8 cellular contexts compared by ENCODE assay signal in genomic region chr9:93095205-93096130, GRCh38. TPM values are rescaled to one million over a fixed set of nuclear protein-coding genes. Genes with fewer than 3 reads are reported as not detected.
A peak's percentile ranks its signal among the peaks of the same experiment; 100 is the strongest.
DNase-seq lines count a peak whose midpoint lies in the region; ATAC-seq and TF ChIP-seq lines count a peak whose summit lies in the region.

No MANE protein-coding gene starts in this region.

- H3K4me3 Mint-ChIP-seq in T-helper 1 cell treated with Interleukin-12 subunit alpha and Interleukin-12 subunit beta and Interleukin-4 antibody, amounts not matched to agents 30 μg/mL and 1 μg/mL, for 36 hours, result peak overlapping the region; percentile 85

- ATAC-seq in GM18499 (IDR thresholded peaks at IDR 0.05; ENCODE audit: insufficient read depth, unreplicated experiment) (peak; percentile 30), HG02938 (IDR thresholded peaks at IDR 0.05; ENCODE audit: unreplicated experiment) (peak; percentile 48)

- peak overlapping the region; percentile 98 for H3K27ac Mint-ChIP-seq in T-helper 1 cell treated with Interleukin-12 subunit alpha and Interleukin-12 subunit beta and Interleukin-4 antibody, amounts not matched to agents 30 μg/mL and 1 μg/mL, for 36 hours

- H3K9me3 Mint-ChIP-seq in T-helper 1 cell treated with Interleukin-12 subunit alpha and Interleukin-12 subunit beta and Interleukin-4 antibody, amounts not matched to agents 30 μg/mL and 1 μg/mL, for 36 hours, result peaks cover 9% of the 10 kb centered on the region

- no peaks in the 10 kb centered on the region for H3K36me3 ChIP-seq in right atrium auricular region
- no peaks in the 10 kb centered on the region for H3K36me3 ChIP-seq in prostate gland

- H3K36me3 Mint-ChIP-seq in T-helper 1 cell treated with Interleukin-12 subunit alpha and Interleukin-12 subunit beta and Interleukin-4 antibody, amounts not matched to agents 30 μg/mL and 1 μg/mL, for 36 hours (ENCODE audit: low read depth), result peaks cover 16% of the 10 kb centered on the region

- peak; percentile 76 for TF ChIP-seq POLR2A in prostate gland (IDR thresholded peaks at IDR 0.05)

- no peaks in the 10 kb centered on the region for H3K27me3 ChIP-seq in right atrium auricular region
- no peaks in the 10 kb centered on the region for H3K27me3 ChIP-seq in prostate gland (replicated peaks; ENCODE audit: insufficient read depth)

- 10% methylated on average over 58 of the region's 95 CpGs for WGBS in prostate gland

- H3K9me3 ChIP-seq in right atrium auricular region, result peaks cover 0 to 9% of the 10 kb centered on the region in 2 donors
- H3K9me3 ChIP-seq in prostate gland, result no peaks in the 10 kb centered on the region

- H3K27ac ChIP-seq in right atrium auricular region (peak overlapping the region; percentile 96 to 98), prostate gland (peak overlapping the region; percentile 94 to 95)

- TF ChIP-seq CTCF in right atrium auricular region (IDR thresholded peaks at IDR 0.05) (peak in 1 of 2 donors; percentile 18), prostate gland (IDR thresholded peaks at IDR 0.05) (peak in 2 of 4 experiments; percentile 14 to 21)

- intact Hi-C loops in prostate gland (cut with DNase I), result loop anchor here (5.0 to 10.0 kb wide), 3 partner anchors 37 to 469 kb away; partner anchors contain the start of gene NINJ1

- H3K4me3 ChIP-seq in right atrium auricular region, result peak overlapping the region; percentile 76 to 96
- H3K4me3 ChIP-seq in prostate gland, result peak overlapping the region; percentile 98 to 99

- H3K27me3 Mint-ChIP-seq in T-helper 1 cell treated with Interleukin-12 subunit alpha and Interleukin-12 subunit beta and Interleukin-4 antibody, amounts not matched to agents 30 μg/mL and 1 μg/mL, for 36 hours (ENCODE audit: low read depth), result no peaks in the 10 kb centered on the region

- peaks cover 65% of the 10 kb centered on the region for H3K4me1 Mint-ChIP-seq in T-helper 1 cell treated with Interleukin-12 subunit alpha and Interleukin-12 subunit beta and Interleukin-4 antibody, amounts not matched to agents 30 μg/mL and 1 μg/mL, for 36 hours (ENCODE audit: low read depth)

- DNase-seq in NCI-H1694 treated with DMSO at 0.1 percent for 48 hours (lab: John Stamatoyannopoulos, UW) (peak; percentile 92), amygdala (lab: John Stamatoyannopoulos, UW) (peak; percentile 40 to 100 (median 99)), right atrium auricular region (ENCODE audit: low spot score) (peak; percentile 99), prostate gland (ENCODE audit: low spot score) (peak; percentile 100), ureter (ENCODE audit: low spot score) (peak; percentile 100)

- H3K4me1 ChIP-seq in right atrium auricular region (peaks cover 0 to 62% of the 10 kb centered on the region in 2 donors), prostate gland (replicated peaks) (peaks cover 11% of the 10 kb centered on the region)

RNA-seq across cellular contexts. Expression of gene CARD19, which starts 0.5 kb away (rescaled TPM):
- total RNA-seq in right atrium auricular region (10 to 100 TPM; 21.2 to 46.8 TPM), prostate gland (100 to 1,000 TPM in 1 of 2 donors, 10 to 100 TPM in 1; 41.9 to 111 TPM), ureter (31.3 TPM)

RNA-seq across cellular contexts. Expression of gene SUSD3, which starts 37.0 kb away (rescaled TPM):
- total RNA-seq in right atrium auricular region (10 to 100 TPM in 1 of 2 donors, 1 to 10 TPM in 1; 1.6 to 11.8 TPM), prostate gland (100 to 1,000 TPM in 1 of 2 donors, 1 to 10 TPM in 1; 2.2 to 471 TPM), ureter (3.0 TPM)

RNA-seq across cellular contexts. Expression of gene NINJ1, which starts 38.6 kb away (rescaled TPM):
- 10 to 100 TPM; 65.5 to 89.4 TPM for total RNA-seq in right atrium auricular region
- total RNA-seq in prostate gland, result 100 to 1,000 TPM; 139 to 183 TPM
- 32.1 TPM for total RNA-seq in ureter

Comparison
In these comparisons a context has a peak if more than half of its experiments do, and no peak if none do; other contexts are left out.
1. Peak in every context shown above with its lines: DNase-seq, ATAC-seq, H3K4me3 ChIP-seq and H3K27ac ChIP-seq.